ENCODE assay signal across 14 cellular contexts in genomic region chr20:31679357-31680285, GRCh38. TPM values are rescaled to one million over a fixed set of nuclear protein-coding genes. Genes with fewer than 3 reads are reported as not detected.
DNase-seq lines count a peak whose midpoint lies in the region; ATAC-seq and TF ChIP-seq lines count a peak whose summit lies in the region.
"Had no signal": no experiment of that assay in that cellular context is flagged by ENCODE, and none has a peak within 500 bp of the region (broad histone marks: within the 10 kb centered on the region; RNA-seq: fewer than 3 reads in every experiment).

No MANE protein-coding gene starts in this region.

- peak overlapping the region; percentile 77; the same call in 1 of the 2 replicates for H2AK5ac ChIP-seq in IMR-90 (ENCODE audit: low read depth, low read length)

- H3K27ac ChIP-seq in BLaER1 (peak overlapping the region; percentile 97), IMR-90 (ENCODE audit: insufficient read depth, low read length) (peak overlapping the region; percentile 4; the same call in 1 of the 2 replicates), adrenal gland (peak overlapping the region in 4 of 5 donors; percentile 10 to 85 (median 48))

- dilution Hi-C loops in IMR-90 (cut with HindIII; ENCODE audit: low sequenced_read_pairs, unreplicated experiment): no loop called here

- DNase-seq in IMR-90 (no peak), adrenal gland (no peak), NCI-H1092 treated with DMSO at 0.1 percent for 48 hours (lab: John Stamatoyannopoulos, UW) (no peak), NOMO-1 (lab: John Stamatoyannopoulos, UW; ENCODE audit: unreplicated experiment in 2 of 2) (no peak), NCI-H82 (lab: John Stamatoyannopoulos, UW) (no peak)
- no peak for DNase-seq in naive thymus-derived CD8-positive, alpha-beta T cell
- DNase-seq: activated effector memory CD4-positive, alpha-beta T cell treated with Interleukin-2 at 50 U/mL for 16 hours; NCI-H526; T-helper 9 cell had no signal

- TF ChIP-seq RAD21 in IMR-90 (IDR thresholded peaks at IDR 0.05; ENCODE audit: low read length): no peak

- H3K23ac ChIP-seq in IMR-90 (ENCODE audit: low read depth, low read length): peak overlapping the region; percentile 51; the same call in 1 of the 2 replicates

- peak overlapping the region; percentile 24; the same call in 1 of the 2 replicates for H3K18ac ChIP-seq in IMR-90 (ENCODE audit: low read depth, low read length)

- no peak overlapping the region for H2AFZ ChIP-seq in IMR-90 (replicated peaks; ENCODE audit: low read length, poor library complexity)

- peak overlapping the region; percentile 49 for H3K9ac ChIP-seq in BLaER1
- peak overlapping the region; percentile 27; the same call in 1 of the 2 replicates for H3K9ac ChIP-seq in IMR-90 (ENCODE audit: low read depth, low read length)

- BruUV-seq in IMR-90 (replicated peaks; lab: Mats Ljungman, UMichigan): no TSS peak

- H2BK20ac ChIP-seq in IMR-90 (ENCODE audit: low read depth, low read length): peak overlapping the region; percentile 52; the same call in 1 of the 2 replicates

- TF ChIP-seq POLR2A in IMR-90 (IDR thresholded peaks at IDR 0.05; ENCODE audit: low read depth, low read length): no peak
- TF ChIP-seq POLR2A in adrenal gland (IDR thresholded peaks at IDR 0.05): no peak

- peaks cover 1% of the 10 kb centered on the region; the same call in 1 of the 2 replicates for H4K20me1 ChIP-seq in BLaER1
- peaks cover 52% of the 10 kb centered on the region for H4K20me1 ChIP-seq in IMR-90 (ENCODE audit: insufficient read depth, low read length)

- no peaks in the 10 kb centered on the region for H3K27me3 ChIP-seq in BLaER1
- H3K27me3 ChIP-seq in IMR-90 (ENCODE audit: control insufficient read depth, insufficient read depth, low read length): no peaks in the 10 kb centered on the region
- H3K27me3 ChIP-seq in adrenal gland: no peaks in the 10 kb centered on the region

- peaks cover 56% of the 10 kb centered on the region for H3K9me1 ChIP-seq in IMR-90 (ENCODE audit: insufficient read depth, low read length)

- intact Hi-C loops in IMR-90 (cut with micrococcal nuclease) (no loop called here), adrenal gland (cut with DNase I) (no loop called here)

- peak overlapping the region; percentile 58 to 99 (median 89) for H3K27ac Mint-ChIP-seq in naive thymus-derived CD8-positive, alpha-beta T cell

- peak overlapping the region; percentile 22 for H2BK5ac ChIP-seq in IMR-90 (ENCODE audit: low read depth, low read length, poor library complexity, severe bottlenecking)

- CTCF ChIA-PET in IMR-90 (lab: Yijun Ruan, JAX): interaction anchor here (0.9 kb wide), 1 partner anchor 18 kb away, joined by 3 read pairs; no protein-coding TSS in a partner anchor

- peak overlapping the region; percentile 61; the same call in 1 of the 2 replicates for H2BK120ac ChIP-seq in IMR-90 (ENCODE audit: low read depth, low read length)

- no peaks in the 10 kb centered on the region for H3K9me3 Mint-ChIP-seq in naive thymus-derived CD8-positive, alpha-beta T cell

- H3K79me1 ChIP-seq in IMR-90 (ENCODE audit: low read depth in 1 of 2, low read length in 2 of 2): peaks cover 53 to 92% of the 10 kb centered on the region in 2 experiments

- POLR2A ChIA-PET in IMR-90 (lab: Charles Lee; ENCODE audit: unreplicated experiment): no interaction called here
- POLR2A ChIA-PET in naive thymus-derived CD8-positive, alpha-beta T cell (lab: Charles Lee): interaction anchor here (0.6 to 2.7 kb wide), 2 partner anchors 43 to 55 kb away, joined by 3 to 8 read pairs; partner anchors contain the start of gene BCL2L1

- no peak for TF ChIP-seq CTCF in IMR-90 (conservative IDR thresholded peaks at IDR 0.05; ENCODE audit: low read depth, low read length)
- TF ChIP-seq CTCF in adrenal gland (IDR thresholded peaks at IDR 0.05): no peak

- H4K91ac ChIP-seq in IMR-90 (ENCODE audit: insufficient read depth, low read depth, low read length): peak overlapping the region; percentile 48

- H3K4me3 Mint-ChIP-seq in naive thymus-derived CD8-positive, alpha-beta T cell: peak overlapping the region in 7 of 10 donors; percentile 2 to 55 (median 6)

- H3K4me3 ChIP-seq in BLaER1: no peak overlapping the region
- H3K4me3 ChIP-seq in IMR-90 (ENCODE audit: insufficient read depth, low read depth, low read length): no peak overlapping the region
- H3K4me3 ChIP-seq in adrenal gland: no peak overlapping the region

- ATAC-seq in IMR-90 (ENCODE audit: low read depth) (no peak), HG03139 (IDR thresholded peaks at IDR 0.05; ENCODE audit: unreplicated experiment) (no peak)
- ATAC-seq in naive thymus-derived CD8-positive, alpha-beta T cell: no peak

- H3K4me2 ChIP-seq in BLaER1: peak overlapping the region; percentile 97
- H3K4me2 ChIP-seq in IMR-90 (ENCODE audit: low read depth, low read length): no peak overlapping the region

- no peak overlapping the region for H2AK9ac ChIP-seq in IMR-90 (replicated peaks; ENCODE audit: low read depth, low read length, poor library complexity)

- H3K9me3 ChIP-seq in BLaER1 (no peaks in the 10 kb centered on the region), IMR-90 (ENCODE audit: control insufficient read depth, insufficient read depth, low read length) (no peaks in the 10 kb centered on the region), adrenal gland (replicated peaks in 1 of 3) (no peaks in the 10 kb centered on the region)

- in situ Hi-C loops in IMR-90 (cut with MboI; ENCODE audit: low sequenced_read_pairs): no loop called here

- H3K4me1 Mint-ChIP-seq in naive thymus-derived CD8-positive, alpha-beta T cell: peaks cover 56 to 94% (median 89%) of the 10 kb centered on the region in 4 donors

- H3K4ac ChIP-seq in IMR-90 (ENCODE audit: low read depth, low read length): peak overlapping the region; percentile 78

- peaks cover 0 to 44% (median 16%) of the 10 kb centered on the region in 3 donors for H3K36me3 Mint-ChIP-seq in naive thymus-derived CD8-positive, alpha-beta T cell

- H3K56ac ChIP-seq in IMR-90 (ENCODE audit: extremely low read depth, insufficient read depth, low read length): no peak overlapping the region

- H4K8ac ChIP-seq in IMR-90 (ENCODE audit: low read depth in 2 of 2, low read length in 2 of 2): peak overlapping the region in 1 of 2 experiments; percentile 70; a peak in 2 of 4 replicates

- H3K36me3 ChIP-seq in BLaER1: peaks cover 45% of the 10 kb centered on the region
- H3K36me3 ChIP-seq in IMR-90 (ENCODE audit: control insufficient read depth, insufficient read depth, low read length): peaks cover 23% of the 10 kb centered on the region
- no peaks in the 10 kb centered on the region for H3K36me3 ChIP-seq in adrenal gland (replicated peaks in 1 of 2)

- H3K14ac ChIP-seq in IMR-90 (replicated peaks; ENCODE audit: low read depth, low read length): peak overlapping the region; percentile 60

- no peaks in the 10 kb centered on the region for H3K27me3 Mint-ChIP-seq in naive thymus-derived CD8-positive, alpha-beta T cell

- H2BK15ac ChIP-seq in IMR-90 (ENCODE audit: low read depth, low read length): peak overlapping the region; percentile 8; the same call in 1 of the 3 replicates

- WGBS in IMR-90 (ENCODE audit: extremely low coverage in 2 of 2, insufficient read length in 1 of 2), 2 experiments: no CpG with 5 or more reads among the region's 9 CpGs
- WGBS in adrenal gland, 4 donors: 77 to 87% (median 86%) methylated on average over 9 of the region's 9 CpGs

- peak overlapping the region; percentile 74 for H4K5ac ChIP-seq in IMR-90 (ENCODE audit: low read depth, low read length)

- H3K4me1 ChIP-seq in BLaER1 (peaks cover 99% of the 10 kb centered on the region), IMR-90 (ENCODE audit: control insufficient read depth, insufficient read depth, low read length) (peaks cover 36% of the 10 kb centered on the region), adrenal gland (replicated peaks in 1 of 2) (peaks cover 45 to 83% of the 10 kb centered on the region in 2 donors)

TF ChIP-seq in IMR-90, 13 proteins besides CTCF, POLR2A, EP300 and RAD21 (continues in another document):
- TF ChIP-seq CHD1 (IDR thresholded peaks at IDR 0.05; ENCODE audit: low read depth, low read length): no peak
- TF ChIP-seq CEBPB (IDR thresholded peaks at IDR 0.05; ENCODE audit: low read depth, low read length): no peak
- no peak for TF ChIP-seq RCOR1 (IDR thresholded peaks at IDR 0.05; ENCODE audit: insufficient replicate concordance, low read length)
- no peak for TF ChIP-seq USF2 (IDR thresholded peaks at IDR 0.05; ENCODE audit: low read depth, low read length)

RNA-seq across cellular contexts. Expression of gene COX4I2, which starts 41.9 kb away (rescaled TPM):
- total RNA-seq in IMR-90 (2012; rRNA removed): not detected in 2 replicates
- not detected in 2 replicates for polyA plus RNA-seq in IMR-90 (2012; rRNA removed)
- polyA plus RNA-seq in IMR-90 (2012; cell fraction: cytosol; rRNA removed): not detected in 2 replicates
- not detected in 2 replicates for polyA plus RNA-seq in IMR-90 (2012; cell fraction: nucleus; rRNA removed; ENCODE audit: low replicate concordance)
- not detected for total RNA-seq in adrenal gland
- polyA plus RNA-seq in adrenal gland: 10 to 100 TPM in 1 of 3 donors, 1 to 10 TPM in 1, under 1 TPM in 1; 0.26 to 12.9 (median 2.8) TPM
- total RNA-seq in naive thymus-derived CD8-positive, alpha-beta T cell: not detected
- not detected for polyA plus RNA-seq in naive thymus-derived CD8-positive, alpha-beta T cell
- total RNA-seq: Daoy, LHCN-M2, pulmonary artery endothelial cell had no signal

RNA-seq across cellular contexts. Expression of gene BCL2L1, which starts 43.0 kb away (rescaled TPM):
- total RNA-seq in IMR-90 (2012; rRNA removed) (41.9 and 45.5 TPM in 2 replicates), adrenal gland (100 to 1,000 TPM in 2 of 8 donors, 10 to 100 TPM in 6; 53.8 to 143 (median 84.6) TPM)
- polyA plus RNA-seq in IMR-90 (2012; rRNA removed) (40.2 and 41.9 TPM in 2 replicates), adrenal gland (10 to 100 TPM; 40.2 to 67.9 (median 40.8) TPM)
- 44.9 and 47.2 TPM in 2 replicates for polyA plus RNA-seq in IMR-90 (2012; cell fraction: cytosol; rRNA removed)
- 22.6 and 23.8 TPM in 2 replicates for polyA plus RNA-seq in IMR-90 (2012; cell fraction: nucleus; rRNA removed; ENCODE audit: low replicate concordance)
- total RNA-seq in naive thymus-derived CD8-positive, alpha-beta T cell: 10 to 100 TPM; 14.8 to 17.7 TPM
- 10 to 100 TPM in 1 of 3 donors, 1 to 10 TPM in 2; 8.0 to 15.4 (median 8.2) TPM for polyA plus RNA-seq in naive thymus-derived CD8-positive, alpha-beta T cell

RNA-seq across cellular contexts. Expression of gene TPX2, which starts 59.5 kb away (rescaled TPM):
- total RNA-seq in IMR-90 (2012; rRNA removed) (72.2 and 82.2 TPM in 2 replicates), adrenal gland (1 to 10 TPM; 2.1 to 3.4 (median 2.5) TPM)
- polyA plus RNA-seq in IMR-90 (2012; rRNA removed) (27.6 and 28.5 TPM in 2 replicates), adrenal gland (1 to 10 TPM in 1 of 3 donors, under 1 TPM in 2; 0.40 to 3.7 (median 0.57) TPM)
- 4.8 and 19.2 TPM in 2 replicates for polyA plus RNA-seq in IMR-90 (2012; cell fraction: cytosol; rRNA removed)
- 3.2 and 12.0 TPM in 2 replicates for polyA plus RNA-seq in IMR-90 (2012; cell fraction: nucleus; rRNA removed; ENCODE audit: low replicate concordance)
- under 1 TPM; 0.16 to 0.22 TPM for total RNA-seq in naive thymus-derived CD8-positive, alpha-beta T cell
- polyA plus RNA-seq in naive thymus-derived CD8-positive, alpha-beta T cell: under 1 TPM in 2 of 3 donors, not detected in 1; 0.30 to 0.50 TPM

Comparison
In these comparisons a context has a peak if more than half of its experiments do, and no peak if none do; other contexts are left out.
1. H3K27ac ChIP-seq: peak in every context shown above with its lines; median percentile 97 in BLaER1; 48 in adrenal gland; 4 in IMR-90.
2. RNA of gene TPX2, which starts 59.5 kb away (total RNA-seq): 72.2 to 82.2 TPM in IMR-90; 2.1 to 3.4 TPM in adrenal gland and 0.16 to 0.22 TPM in naive thymus-derived CD8-positive, alpha-beta T cell; every median in the first group is over 10 times any median in the second.